ENCODE assay signal across 8 cellular contexts in genomic region chr4:6782147-6782845, GRCh38. TPM values are rescaled to one million over a fixed set of nuclear protein-coding genes. Genes with fewer than 3 reads are reported as not detected.
DNase-seq lines count a peak whose midpoint lies in the region; ATAC-seq and TF ChIP-seq lines count a peak whose summit lies in the region.

Gene KIAA0232 (plus strand): TSS chr4:6782727. CDS start chr4:6824454, 41,727 bp downstream.

- H3K9me3 Mint-ChIP-seq in activated naive CD8-positive, alpha-beta T cell treated with anti-CD3 and anti-CD28 coated beads, Interleukin-2, amount 10 ng/mL, durations not matched to agents 7 days and 5 days = no peaks in the 10 kb centered on the region

- peak; percentile 78 for ATAC-seq in HG02642 (IDR thresholded peaks at IDR 0.05; ENCODE audit: poor library complexity, unreplicated experiment)
- ATAC-seq in activated naive CD8-positive, alpha-beta T cell treated with anti-CD3 and anti-CD28 coated beads, Interleukin-2, amount 10 ng/mL, durations not matched to agents 7 days and 5 days (ENCODE audit: low read depth) = peak; percentile 77
- ATAC-seq in Right ventricle myocardium superior (ENCODE audit: poor library complexity) = peak; percentile 81

- H3K79me2 ChIP-seq in SU-DHL-6 (ENCODE audit: insufficient read depth, low read length) = peaks cover 24% of the 10 kb centered on the region
- H3K79me2 ChIP-seq in parathyroid adenoma = peaks cover 22% of the 10 kb centered on the region

- H2AFZ ChIP-seq in SU-DHL-6 (ENCODE audit: low read depth, low read length, severe bottlenecking) = peak within 1 kb of the TSS; percentile 93
- H2AFZ ChIP-seq in parathyroid adenoma = peak within 1 kb of the TSS; percentile 75

- H3K9ac ChIP-seq in SU-DHL-6 (ENCODE audit: low read length) (peak within 1 kb of the TSS; percentile 99), parathyroid adenoma (peak within 1 kb of the TSS; percentile 94)

- peaks cover 61% of the 10 kb centered on the region for H3K4me1 Mint-ChIP-seq in activated naive CD8-positive, alpha-beta T cell treated with anti-CD3 and anti-CD28 coated beads, Interleukin-2, amount 10 ng/mL, durations not matched to agents 7 days and 5 days

- H3K27ac ChIP-seq in SU-DHL-6 (ENCODE audit: low read depth, low read length) (peak within 1 kb of the TSS; percentile 79), parathyroid adenoma (peak within 1 kb of the TSS; percentile 94), tibial artery (peak within 1 kb of the TSS; percentile 100)

- H3K4me3 ChIP-seq in GM12864 (ENCODE audit: low read depth, low read length) (peak within 1 kb of the TSS; percentile 83), SU-DHL-6 (ENCODE audit: insufficient read depth, low read length, poor library complexity, severe bottlenecking) (peak within 1 kb of the TSS; percentile 88), parathyroid adenoma (ENCODE audit: low read depth, low read length) (peak within 1 kb of the TSS; percentile 94), tibial artery (peak within 1 kb of the TSS; percentile 91 to 98)

- peak within 1 kb of the TSS; percentile 83 for H3K27ac Mint-ChIP-seq in activated naive CD8-positive, alpha-beta T cell treated with anti-CD3 and anti-CD28 coated beads, Interleukin-2, amount 10 ng/mL, durations not matched to agents 7 days and 5 days

- H3K27me3 ChIP-seq in SU-DHL-6 (ENCODE audit: low read length) (no peaks in the 10 kb centered on the region), parathyroid adenoma (ENCODE audit: control insufficient read depth, insufficient read depth, low read length) (no peaks in the 10 kb centered on the region), tibial artery (no peaks in the 10 kb centered on the region)

- POLR2A ChIA-PET in activated naive CD8-positive, alpha-beta T cell treated with anti-CD3 and anti-CD28 coated beads, Interleukin-2, amount 10 ng/mL, durations not matched to agents 7 days and 5 days (lab: Charles Lee) = interaction anchor here (1.0 to 2.9 kb wide), 9 partner anchors 10 to 127 kb away, joined by 3 to 16 read pairs (median 6); partner anchors contain the start of genes BLOC1S4 and TBC1D14

- peak; percentile 75 for DNase-seq in GM12864 (ENCODE audit: low read depth)
- DNase-seq in NCI-H128 (lab: John Stamatoyannopoulos, UW; ENCODE audit: unreplicated experiment) = peak; percentile 57
- DNase-seq in activated naive CD8-positive, alpha-beta T cell treated with anti-CD3 and anti-CD28 coated beads, Interleukin-2, amount 10 ng/mL, durations not matched to agents 7 days and 5 days = peak; percentile 95
- DNase-seq in Right ventricle myocardium superior = peak; percentile 95
- peak; percentile 89 to 95 for DNase-seq in tibial artery

- intact Hi-C loops in Right ventricle myocardium superior (cut with DNase I) = loop anchor here (5.0 kb wide), 2 partner anchors 60 to 80 kb away; no protein-coding TSS in a partner anchor
- intact Hi-C loops in tibial artery (cut with DNase I; ENCODE audit: low total_unique reads) = loop anchor here (5.0 to 10.0 kb wide), 4 partner anchors 60 to 263 kb away; partner anchors contain the start of gene TADA2B

- no peaks in the 10 kb centered on the region for H3K9me3 ChIP-seq in SU-DHL-6 (ENCODE audit: insufficient read depth, low read length)
- no peaks in the 10 kb centered on the region for H3K9me3 ChIP-seq in parathyroid adenoma (ENCODE audit: control insufficient read depth, low read length)
- H3K9me3 ChIP-seq in tibial artery = no peaks in the 10 kb centered on the region

- H3K36me3 Mint-ChIP-seq in activated naive CD8-positive, alpha-beta T cell treated with anti-CD3 and anti-CD28 coated beads, Interleukin-2, amount 10 ng/mL, durations not matched to agents 7 days and 5 days = peaks cover 4% of the 10 kb centered on the region

- peaks cover 16% of the 10 kb centered on the region for H3F3A ChIP-seq in SU-DHL-6 (ENCODE audit: insufficient read depth)

- no peaks in the 10 kb centered on the region for H3K27me3 Mint-ChIP-seq in activated naive CD8-positive, alpha-beta T cell treated with anti-CD3 and anti-CD28 coated beads, Interleukin-2, amount 10 ng/mL, durations not matched to agents 7 days and 5 days

- H3K4me2 ChIP-seq in SU-DHL-6 (ENCODE audit: low read depth, low read length, poor library complexity, severe bottlenecking) (peak within 1 kb of the TSS; percentile 85), parathyroid adenoma (ENCODE audit: low read length) (peak within 1 kb of the TSS; percentile 87)

- peaks cover 9% of the 10 kb centered on the region; the same call in 1 of the 2 replicates for H4K20me1 ChIP-seq in SU-DHL-6 (ENCODE audit: low read depth, low read length)

- peak within 1 kb of the TSS; percentile 86 for H3K4me3 Mint-ChIP-seq in activated naive CD8-positive, alpha-beta T cell treated with anti-CD3 and anti-CD28 coated beads, Interleukin-2, amount 10 ng/mL, durations not matched to agents 7 days and 5 days

- H3K4me1 ChIP-seq in parathyroid adenoma = no peaks in the 10 kb centered on the region
- H3K4me1 ChIP-seq in tibial artery = peaks cover 4 to 65% (median 47%) of the 10 kb centered on the region in 4 donors

- H3K9me2 ChIP-seq in SU-DHL-6 (replicated peaks; ENCODE audit: insufficient read depth, low read length) = no peaks in the 10 kb centered on the region

- no peak for TF ChIP-seq CTCF in GM12864 (IDR thresholded peaks at IDR 0.05; ENCODE audit: low read depth, low read length, missing control alignments)
- TF ChIP-seq CTCF in SU-DHL-6 (IDR thresholded peaks at IDR 0.05; ENCODE audit: insufficient read depth, low read length, poor library complexity, severe bottlenecking) = no peak
- TF ChIP-seq CTCF in parathyroid adenoma (IDR thresholded peaks at IDR 0.05) = no peak
- no peak for TF ChIP-seq CTCF in tibial artery (IDR thresholded peaks at IDR 0.05)

- H3K36me3 ChIP-seq in SU-DHL-6 (ENCODE audit: low read length) (peaks cover 2% of the 10 kb centered on the region; the same call in 1 of the 2 replicates), parathyroid adenoma (ENCODE audit: control insufficient read depth, insufficient read depth, low read length) (no peaks in the 10 kb centered on the region), tibial artery (no peaks in the 10 kb centered on the region)

RNA-seq across cellular contexts. Expression of gene KIAA0232, which starts in this region (rescaled TPM):
- 10 to 100 TPM; 21.5 to 23.9 TPM for total RNA-seq in activated naive CD8-positive, alpha-beta T cell treated with anti-CD3 and anti-CD28 coated beads, Interleukin-2, amount 10 ng/mL, durations not matched to agents 7 days and 5 days
- 75.0 TPM for total RNA-seq in Right ventricle myocardium superior

Comparison
In these comparisons a context has a peak if more than half of its experiments do, and no peak if none do; other contexts are left out.
1. Peak in every context shown above with its lines: DNase-seq, ATAC-seq, H3K4me3 ChIP-seq and H3K27ac ChIP-seq.